Comparison of ENCODE assay signal across 10 cellular contexts in genomic region chr13:45368571-45368970, GRCh38. TPM values are rescaled to one million over a fixed set of nuclear protein-coding genes. Genes with fewer than 3 reads are reported as not detected.
DNase-seq lines count a peak whose midpoint lies in the region; ATAC-seq and TF ChIP-seq lines count a peak whose summit lies in the region.
"Had no signal": no experiment of that assay in that cellular context is flagged by ENCODE, and none has a peak within 500 bp of the region (broad histone marks: within the 10 kb centered on the region; RNA-seq: fewer than 3 reads in every experiment).

No MANE protein-coding gene starts in this region.

- POLR2A ChIA-PET in activated CD4-positive, alpha-beta T cell treated with anti-CD3 and anti-CD28 coated beads for 36 hours (lab: Charles Lee): interaction anchor here (0.6 to 1.8 kb wide), 4 partner anchors 28 to 215 kb away, joined by 3 to 9 read pairs (median 4); no protein-coding TSS in a partner anchor

- H3K27me3 ChIP-seq in effector memory CD4-positive, alpha-beta T cell (replicated peaks; ENCODE audit: control insufficient read depth, insufficient read depth, low read length, poor library complexity, severe bottlenecking): no peaks in the 10 kb centered on the region
- H3K27me3 ChIP-seq: hepatocyte had no signal

- no peak for ATAC-seq in activated CD4-positive, alpha-beta T cell treated with anti-CD3 and anti-CD28 coated beads for 36 hours
- no peak for ATAC-seq in stimulated activated effector memory CD8-positive, alpha-beta T cell treated with anti-CD3 and anti-CD28 coated beads, Interleukin-12 subunit alpha, Interleukin-12 subunit beta, amount 100 ng/mL, for 72 hours
- ATAC-seq in HG03432 (IDR thresholded peaks at IDR 0.05; ENCODE audit: unreplicated experiment): no peak

- no peaks in the 10 kb centered on the region for H3K27me3 Mint-ChIP-seq in activated CD4-positive, alpha-beta T cell treated with anti-CD3 and anti-CD28 coated beads for 36 hours

- CTCF ChIA-PET in activated CD4-positive, alpha-beta T cell treated with anti-CD3 and anti-CD28 coated beads for 36 hours (lab: Charles Lee): interaction anchor here (0.5 to 6.9 kb wide), 6 partner anchors 25 to 187 kb away, joined by 3 to 79 read pairs (median 4); partner anchors contain the start of gene TPT1

- TF ChIP-seq CTCF in epithelial cell of esophagus (IDR thresholded peaks at IDR 0.05; ENCODE audit: insufficient read depth, low read depth, low read length, missing control alignments): no peak

- no peak overlapping the region for H3K4me3 ChIP-seq in epithelial cell of esophagus (ENCODE audit: low read length)
- H3K4me3 ChIP-seq in effector memory CD4-positive, alpha-beta T cell (ENCODE audit: insufficient read depth, low read depth, low read length, poor library complexity, severe bottlenecking): no peak overlapping the region
- H3K4me3 ChIP-seq: hepatocyte had no signal

- H3K36me3 Mint-ChIP-seq in activated CD4-positive, alpha-beta T cell treated with anti-CD3 and anti-CD28 coated beads for 36 hours (ENCODE audit: low read depth): peaks cover 20% of the 10 kb centered on the region
- H3K36me3 Mint-ChIP-seq in stimulated activated effector memory CD8-positive, alpha-beta T cell treated with anti-CD3 and anti-CD28 coated beads, Interleukin-12 subunit alpha, Interleukin-12 subunit beta, amount 100 ng/mL, for 72 hours: peaks cover 44% of the 10 kb centered on the region

- peaks cover 2% of the 10 kb centered on the region for H3K9me3 Mint-ChIP-seq in activated CD4-positive, alpha-beta T cell treated with anti-CD3 and anti-CD28 coated beads for 36 hours (ENCODE audit: low read depth)
- peaks cover 3% of the 10 kb centered on the region for H3K9me3 Mint-ChIP-seq in stimulated activated effector memory CD8-positive, alpha-beta T cell treated with anti-CD3 and anti-CD28 coated beads, Interleukin-12 subunit alpha, Interleukin-12 subunit beta, amount 100 ng/mL, for 72 hours

- H3K36me3 ChIP-seq in effector memory CD4-positive, alpha-beta T cell (ENCODE audit: control insufficient read depth, insufficient read depth, low read length): no peaks in the 10 kb centered on the region

- H3K9me3 ChIP-seq in effector memory CD4-positive, alpha-beta T cell (ENCODE audit: control insufficient read depth, low read length): no peaks in the 10 kb centered on the region

- intact Hi-C loops in activated CD4-positive, alpha-beta T cell treated with anti-CD3 and anti-CD28 coated beads for 36 hours (cut with DNase I, micrococcal nuclease): no loop called here

- no peak overlapping the region for H3K27ac ChIP-seq in effector memory CD4-positive, alpha-beta T cell (ENCODE audit: insufficient read depth, low read length, poor library complexity, severe bottlenecking)

- no peak for DNase-seq in activated CD4-positive, alpha-beta T cell treated with anti-CD3 and anti-CD28 coated beads for 36 hours
- no peak for DNase-seq in activated CD4-positive, alpha-beta T cell treated with anti-CD3 and anti-CD28 coated beads, Interleukin-2, amount 50 U/mL, for 1 hour
- DNase-seq in UCSD-AML1 (lab: John Stamatoyannopoulos, UW; ENCODE audit: unreplicated experiment) (peak; percentile 18), epithelial cell of esophagus (ENCODE audit: low read depth) (peak; percentile 70), KG1 (lab: John Stamatoyannopoulos, UW) (no peak)
- DNase-seq in stimulated activated effector memory CD8-positive, alpha-beta T cell treated with anti-CD3 and anti-CD28 coated beads, Interleukin-12 subunit alpha, Interleukin-12 subunit beta, amount 100 ng/mL, for 72 hours (ENCODE audit: low spot score in 2 of 2): no peak
- DNase-seq in effector memory CD4-positive, alpha-beta T cell: no peak
- DNase-seq: NCI-H2081 had no signal

- no peak overlapping the region for H3K4me3 Mint-ChIP-seq in activated CD4-positive, alpha-beta T cell treated with anti-CD3 and anti-CD28 coated beads for 36 hours
- peak overlapping the region; percentile 35 for H3K4me3 Mint-ChIP-seq in stimulated activated effector memory CD8-positive, alpha-beta T cell treated with anti-CD3 and anti-CD28 coated beads, Interleukin-12 subunit alpha, Interleukin-12 subunit beta, amount 100 ng/mL, for 72 hours

- peaks cover 10% of the 10 kb centered on the region for H3K4me1 ChIP-seq in effector memory CD4-positive, alpha-beta T cell (ENCODE audit: control insufficient read depth, insufficient read depth, low read length, poor library complexity, severe bottlenecking)

- H3K27ac Mint-ChIP-seq in activated CD4-positive, alpha-beta T cell treated with anti-CD3 and anti-CD28 coated beads for 36 hours: peak overlapping the region; percentile 89
- peak overlapping the region; percentile 82 for H3K27ac Mint-ChIP-seq in stimulated activated effector memory CD8-positive, alpha-beta T cell treated with anti-CD3 and anti-CD28 coated beads, Interleukin-12 subunit alpha, Interleukin-12 subunit beta, amount 100 ng/mL, for 72 hours

- H3K4me1 Mint-ChIP-seq in activated CD4-positive, alpha-beta T cell treated with anti-CD3 and anti-CD28 coated beads for 36 hours: peaks cover 51% of the 10 kb centered on the region
- H3K4me1 Mint-ChIP-seq in stimulated activated effector memory CD8-positive, alpha-beta T cell treated with anti-CD3 and anti-CD28 coated beads, Interleukin-12 subunit alpha, Interleukin-12 subunit beta, amount 100 ng/mL, for 72 hours: peaks cover 39% of the 10 kb centered on the region

RNA-seq across cellular contexts. Expression of gene TPT1, which starts 27.6 kb away (rescaled TPM):
- 1,000 to 10,000 TPM; 3,408 to 3,964 TPM for total RNA-seq in activated CD4-positive, alpha-beta T cell treated with anti-CD3 and anti-CD28 coated beads for 36 hours

RNA-seq across cellular contexts. Expression of gene SLC25A30, which starts 49.6 kb away (rescaled TPM):
- total RNA-seq in activated CD4-positive, alpha-beta T cell treated with anti-CD3 and anti-CD28 coated beads for 36 hours: 10 to 100 TPM; 17.7 to 18.4 TPM

Comparison
In these comparisons a context has a peak if more than half of its experiments do, and no peak if none do; other contexts are left out.
1. DNase-seq: peak in UCSD-AML1 (single experiment) and epithelial cell of esophagus (single experiment); none in activated CD4-positive, alpha-beta T cell treated with anti-CD3 and anti-CD28 coated beads for 36 hours (single experiment), activated CD4-positive, alpha-beta T cell treated with anti-CD3 and anti-CD28 coated beads, Interleukin-2, amount 50 U/mL, for 1 hour (single experiment), stimulated activated effector memory CD8-positive, alpha-beta T cell treated with anti-CD3 and anti-CD28 coated beads, Interleukin-12 subunit alpha, Interleukin-12 subunit beta, amount 100 ng/mL, for 72 hours (0 of 2), KG1 (single experiment) and effector memory CD4-positive, alpha-beta T cell (0 of 3).